Comparison of ENCODE assay signal across 1 cellular context in the genomic region with DNA sequence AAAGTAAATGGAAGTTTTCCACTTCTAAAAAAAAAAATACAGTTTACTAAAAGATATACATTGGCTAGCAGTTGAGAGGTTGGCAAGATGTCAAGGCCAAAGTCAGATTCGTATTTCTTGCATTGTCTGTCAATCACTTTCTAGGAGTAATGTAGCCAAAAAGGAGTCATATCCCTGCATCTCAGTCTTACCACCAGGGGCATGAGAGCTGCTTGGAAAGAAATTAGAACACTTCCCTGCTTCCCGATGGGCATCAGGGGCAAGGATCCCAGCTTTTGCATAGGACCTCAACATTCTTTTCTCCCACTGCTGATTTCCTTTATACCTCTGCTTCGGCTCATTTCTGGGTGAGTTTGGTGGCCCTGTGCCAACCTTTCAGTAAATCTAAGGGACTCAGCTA.
TF ChIP-seq lines count a peak whose summit lies in the region.

No MANE protein-coding gene starts in this region.

TF ChIP-seq in H1, 55 proteins besides CTCF, POLR2A, EP300 and RAD21 (continued from another document):
- TF ChIP-seq ATF3 (IDR thresholded peaks at IDR 0.05; ENCODE audit: insufficient read depth, low read depth, low read length), result no peak
- TF ChIP-seq CREB1 (IDR thresholded peaks at IDR 0.05), result no peak
- TF ChIP-seq EZH2 (IDR thresholded peaks at IDR 0.05; ENCODE audit: low read depth, low read length, severe bottlenecking), result no peak
